1 cellular context compared by ENCODE assay signal in the genomic region with DNA sequence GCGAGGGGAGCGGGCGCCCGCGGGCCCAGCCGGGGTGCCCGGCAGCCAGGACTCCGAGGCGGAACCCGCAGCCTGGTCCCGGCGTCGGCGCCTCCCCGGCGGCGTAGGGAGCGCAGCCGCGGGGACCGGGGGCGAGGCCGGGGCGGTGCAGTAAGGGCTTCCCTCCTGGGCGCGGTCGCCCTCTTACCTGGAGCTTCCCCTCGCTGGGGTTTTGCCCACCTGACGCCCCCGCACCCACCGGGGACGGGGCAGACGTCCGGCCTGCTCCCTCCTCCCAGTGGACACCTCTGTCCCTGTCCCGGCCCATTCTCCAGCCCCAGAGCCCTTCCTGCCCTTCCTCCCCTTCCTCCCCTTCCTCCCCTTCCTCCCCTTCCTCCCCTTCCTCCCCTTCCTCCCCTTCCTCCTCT.
TF ChIP-seq lines count a peak whose summit lies in the region.

No MANE protein-coding gene starts in this region.

TF ChIP-seq in HEK293, 187 proteins besides CTCF, POLR2A, EP300 and RAD21 (continued from another document and continues in another):
- TF ChIP-seq, protein P1, sequence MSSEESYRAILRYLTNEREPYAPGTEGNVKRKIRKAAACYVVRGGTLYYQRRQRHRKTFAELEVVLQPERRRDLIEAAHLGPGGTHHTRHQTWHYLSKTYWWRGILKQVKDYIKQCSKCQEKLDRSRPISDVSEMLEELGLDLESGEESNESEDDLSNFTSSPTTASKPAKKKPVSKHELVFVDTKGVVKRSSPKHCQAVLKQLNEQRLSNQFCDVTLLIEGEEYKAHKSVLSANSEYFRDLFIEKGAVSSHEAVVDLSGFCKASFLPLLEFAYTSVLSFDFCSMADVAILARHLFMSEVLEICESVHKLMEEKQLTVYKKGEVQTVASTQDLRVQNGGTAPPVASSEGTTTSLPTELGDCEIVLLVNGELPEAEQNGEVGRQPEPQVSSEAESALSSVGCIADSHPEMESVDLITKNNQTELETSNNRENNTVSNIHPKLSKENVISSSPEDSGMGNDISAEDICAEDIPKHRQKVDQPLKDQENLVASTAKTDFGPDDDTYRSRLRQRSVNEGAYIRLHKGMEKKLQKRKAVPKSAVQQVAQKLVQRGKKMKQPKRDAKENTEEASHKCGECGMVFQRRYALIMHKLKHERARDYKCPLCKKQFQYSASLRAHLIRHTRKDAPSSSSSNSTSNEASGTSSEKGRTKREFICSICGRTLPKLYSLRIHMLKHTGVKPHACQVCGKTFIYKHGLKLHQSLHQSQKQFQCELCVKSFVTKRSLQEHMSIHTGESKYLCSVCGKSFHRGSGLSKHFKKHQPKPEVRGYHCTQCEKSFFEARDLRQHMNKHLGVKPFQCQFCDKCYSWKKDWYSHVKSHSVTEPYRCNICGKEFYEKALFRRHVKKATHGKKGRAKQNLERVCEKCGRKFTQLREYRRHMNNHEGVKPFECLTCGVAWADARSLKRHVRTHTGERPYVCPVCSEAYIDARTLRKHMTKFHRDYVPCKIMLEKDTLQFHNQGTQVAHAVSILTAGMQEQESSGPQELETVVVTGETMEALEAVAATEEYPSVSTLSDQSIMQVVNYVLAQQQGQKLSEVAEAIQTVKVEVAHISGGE (tag by site-specific recombination; conservative IDR thresholded peaks at IDR 0.05; ENCODE audit: low read depth) = peak; percentile 74
- TF ChIP-seq ZNF660 (tag by site-specific recombination; IDR thresholded peaks at IDR 0.05) = peak; percentile 10; the same call in 1 of the 2 replicates
- TF ChIP-seq, protein P2, sequence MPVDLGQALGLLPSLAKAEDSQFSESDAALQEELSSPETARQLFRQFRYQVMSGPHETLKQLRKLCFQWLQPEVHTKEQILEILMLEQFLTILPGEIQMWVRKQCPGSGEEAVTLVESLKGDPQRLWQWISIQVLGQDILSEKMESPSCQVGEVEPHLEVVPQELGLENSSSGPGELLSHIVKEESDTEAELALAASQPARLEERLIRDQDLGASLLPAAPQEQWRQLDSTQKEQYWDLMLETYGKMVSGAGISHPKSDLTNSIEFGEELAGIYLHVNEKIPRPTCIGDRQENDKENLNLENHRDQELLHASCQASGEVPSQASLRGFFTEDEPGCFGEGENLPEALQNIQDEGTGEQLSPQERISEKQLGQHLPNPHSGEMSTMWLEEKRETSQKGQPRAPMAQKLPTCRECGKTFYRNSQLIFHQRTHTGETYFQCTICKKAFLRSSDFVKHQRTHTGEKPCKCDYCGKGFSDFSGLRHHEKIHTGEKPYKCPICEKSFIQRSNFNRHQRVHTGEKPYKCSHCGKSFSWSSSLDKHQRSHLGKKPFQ (tag by site-specific recombination; IDR thresholded peaks at IDR 0.05) = no peak
- TF ChIP-seq BCL11B (tag by site-specific recombination; IDR thresholded peaks at IDR 0.05; ENCODE audit: low read depth) = peak; percentile 86
- TF ChIP-seq ZFP3 (tag by site-specific recombination; IDR thresholded peaks at IDR 0.05; ENCODE audit: low read depth) = no peak
- TF ChIP-seq, protein P3, sequence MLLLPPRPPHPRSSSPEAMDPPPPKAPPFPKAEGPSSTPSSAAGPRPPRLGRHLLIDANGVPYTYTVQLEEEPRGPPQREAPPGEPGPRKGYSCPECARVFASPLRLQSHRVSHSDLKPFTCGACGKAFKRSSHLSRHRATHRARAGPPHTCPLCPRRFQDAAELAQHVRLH (tag by site-specific recombination; IDR thresholded peaks at IDR 0.05) = 0 out of 2 replicates have a peak, but pooled peaks have one; percentile 28
- TF ChIP-seq ZNF544 (tag by site-specific recombination; IDR thresholded peaks at IDR 0.05) = no peak
- peak; percentile 18; the same call in 1 of the 2 replicates for TF ChIP-seq ZIC2 (tag by site-specific recombination; IDR thresholded peaks at IDR 0.05)
- peak; percentile 96 for TF ChIP-seq KLF8 (tag by site-specific recombination; IDR thresholded peaks at IDR 0.05)
- peak; percentile 55; the same call in 1 of the 2 replicates for TF ChIP-seq ZBTB7A (tag by site-specific recombination; IDR thresholded peaks at IDR 0.05; ENCODE audit: low read depth)
- TF ChIP-seq, protein P4, sequence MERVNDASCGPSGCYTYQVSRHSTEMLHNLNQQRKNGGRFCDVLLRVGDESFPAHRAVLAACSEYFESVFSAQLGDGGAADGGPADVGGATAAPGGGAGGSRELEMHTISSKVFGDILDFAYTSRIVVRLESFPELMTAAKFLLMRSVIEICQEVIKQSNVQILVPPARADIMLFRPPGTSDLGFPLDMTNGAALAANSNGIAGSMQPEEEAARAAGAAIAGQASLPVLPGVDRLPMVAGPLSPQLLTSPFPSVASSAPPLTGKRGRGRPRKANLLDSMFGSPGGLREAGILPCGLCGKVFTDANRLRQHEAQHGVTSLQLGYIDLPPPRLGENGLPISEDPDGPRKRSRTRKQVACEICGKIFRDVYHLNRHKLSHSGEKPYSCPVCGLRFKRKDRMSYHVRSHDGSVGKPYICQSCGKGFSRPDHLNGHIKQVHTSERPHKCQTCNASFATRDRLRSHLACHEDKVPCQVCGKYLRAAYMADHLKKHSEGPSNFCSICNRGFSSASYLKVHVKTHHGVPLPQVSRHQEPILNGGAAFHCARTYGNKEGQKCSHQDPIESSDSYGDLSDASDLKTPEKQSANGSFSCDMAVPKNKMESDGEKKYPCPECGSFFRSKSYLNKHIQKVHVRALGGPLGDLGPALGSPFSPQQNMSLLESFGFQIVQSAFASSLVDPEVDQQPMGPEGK (tag by site-specific recombination; IDR thresholded peaks at IDR 0.05) = peak; percentile 97
- peak; percentile 49; the same call in 1 of the 2 replicates for TF ChIP-seq ZNF24 (tag by site-specific recombination; IDR thresholded peaks at IDR 0.05)
- TF ChIP-seq, protein P5, sequence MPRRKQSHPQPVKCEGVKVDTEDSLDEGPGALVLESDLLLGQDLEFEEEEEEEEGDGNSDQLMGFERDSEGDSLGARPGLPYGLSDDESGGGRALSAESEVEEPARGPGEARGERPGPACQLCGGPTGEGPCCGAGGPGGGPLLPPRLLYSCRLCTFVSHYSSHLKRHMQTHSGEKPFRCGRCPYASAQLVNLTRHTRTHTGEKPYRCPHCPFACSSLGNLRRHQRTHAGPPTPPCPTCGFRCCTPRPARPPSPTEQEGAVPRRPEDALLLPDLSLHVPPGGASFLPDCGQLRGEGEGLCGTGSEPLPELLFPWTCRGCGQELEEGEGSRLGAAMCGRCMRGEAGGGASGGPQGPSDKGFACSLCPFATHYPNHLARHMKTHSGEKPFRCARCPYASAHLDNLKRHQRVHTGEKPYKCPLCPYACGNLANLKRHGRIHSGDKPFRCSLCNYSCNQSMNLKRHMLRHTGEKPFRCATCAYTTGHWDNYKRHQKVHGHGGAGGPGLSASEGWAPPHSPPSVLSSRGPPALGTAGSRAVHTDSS (tag by site-specific recombination; IDR thresholded peaks at IDR 0.05) = peak; percentile 98
- TF ChIP-seq ZFP37 (tag by site-specific recombination; IDR thresholded peaks at IDR 0.05) = 0 out of 2 replicates have a peak, but pooled peaks have one; percentile 8
- peak; percentile 40; the same call in 1 of the 2 replicates for TF ChIP-seq ZSCAN16 (tag by site-specific recombination; IDR thresholded peaks at IDR 0.05)
- TF ChIP-seq ZNF677 (tag by site-specific recombination; IDR thresholded peaks at IDR 0.05) = 0 out of 2 replicates have a peak, but pooled peaks have one; percentile 51
- TF ChIP-seq ZNF202 (tag by site-specific recombination; IDR thresholded peaks at IDR 0.05; ENCODE audit: borderline replicate concordance) = peak; percentile 99
- TF ChIP-seq ZEB2 (tag by site-specific recombination; IDR thresholded peaks at IDR 0.05) = peak; percentile 83
- no peak for TF ChIP-seq ZBTB17 (tag by site-specific recombination; IDR thresholded peaks at IDR 0.05)
- 0 out of 2 replicates have a peak, but pooled peaks have one; percentile 25 for TF ChIP-seq RBAK (tag by site-specific recombination; IDR thresholded peaks at IDR 0.05)
- TF ChIP-seq, protein P6, sequence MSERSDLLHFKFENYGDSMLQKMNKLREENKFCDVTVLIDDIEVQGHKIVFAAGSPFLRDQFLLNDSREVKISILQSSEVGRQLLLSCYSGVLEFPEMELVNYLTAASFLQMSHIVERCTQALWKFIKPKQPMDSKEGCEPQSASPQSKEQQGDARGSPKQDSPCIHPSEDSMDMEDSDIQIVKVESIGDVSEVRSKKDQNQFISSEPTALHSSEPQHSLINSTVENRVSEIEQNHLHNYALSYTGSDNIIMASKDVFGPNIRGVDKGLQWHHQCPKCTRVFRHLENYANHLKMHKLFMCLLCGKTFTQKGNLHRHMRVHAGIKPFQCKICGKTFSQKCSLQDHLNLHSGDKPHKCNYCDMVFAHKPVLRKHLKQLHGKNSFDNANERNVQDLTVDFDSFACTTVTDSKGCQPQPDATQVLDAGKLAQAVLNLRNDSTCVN (tag by site-specific recombination; optimal IDR thresholded peaks at IDR 0.05) = peak; percentile 87
- TF ChIP-seq, protein P7, sequence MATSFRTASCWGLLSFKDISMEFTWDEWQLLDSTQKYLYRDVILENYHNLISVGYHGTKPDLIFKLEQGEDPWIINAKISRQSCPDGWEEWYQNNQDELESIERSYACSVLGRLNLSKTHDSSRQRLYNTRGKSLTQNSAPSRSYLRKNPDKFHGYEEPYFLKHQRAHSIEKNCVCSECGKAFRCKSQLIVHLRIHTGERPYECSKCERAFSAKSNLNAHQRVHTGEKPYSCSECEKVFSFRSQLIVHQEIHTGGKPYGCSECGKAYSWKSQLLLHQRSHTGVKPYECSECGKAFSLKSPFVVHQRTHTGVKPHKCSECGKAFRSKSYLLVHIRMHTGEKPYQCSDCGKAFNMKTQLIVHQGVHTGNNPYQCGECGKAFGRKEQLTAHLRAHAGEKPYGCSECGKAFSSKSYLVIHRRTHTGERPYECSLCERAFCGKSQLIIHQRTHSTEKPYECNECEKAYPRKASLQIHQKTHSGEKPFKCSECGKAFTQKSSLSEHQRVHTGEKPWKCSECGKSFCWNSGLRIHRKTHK (tag by site-specific recombination; IDR thresholded peaks at IDR 0.05) = no peak
- TF ChIP-seq, protein P8, sequence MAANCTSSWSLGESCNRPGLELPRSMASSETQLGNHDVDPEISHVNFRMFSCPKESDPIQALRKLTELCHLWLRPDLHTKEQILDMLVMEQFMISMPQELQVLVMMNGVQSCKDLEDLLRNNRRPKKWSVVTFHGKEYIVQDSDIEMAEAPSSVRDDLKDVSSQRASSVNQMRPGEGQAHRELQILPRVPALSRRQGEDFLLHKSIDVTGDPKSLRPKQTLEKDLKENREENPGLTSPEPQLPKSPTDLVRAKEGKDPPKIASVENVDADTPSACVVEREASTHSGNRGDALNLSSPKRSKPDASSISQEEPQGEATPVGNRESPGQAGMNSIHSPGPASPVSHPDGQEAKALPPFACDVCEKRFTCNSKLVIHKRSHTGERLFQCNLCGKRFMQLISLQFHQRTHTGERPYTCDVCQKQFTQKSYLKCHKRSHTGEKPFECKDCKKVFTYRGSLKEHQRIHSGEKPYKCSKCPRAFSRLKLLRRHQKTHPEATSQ (tag by site-specific recombination; IDR thresholded peaks at IDR 0.05) = peak; percentile 76; the same call in 1 of the 2 replicates
- TF ChIP-seq ZNF843 (tag by site-specific recombination; IDR thresholded peaks at IDR 0.05) = peak; percentile 51; the same call in 1 of the 2 replicates
- TF ChIP-seq ZNF621 (tag by site-specific recombination; IDR thresholded peaks at IDR 0.05) = no peak
- TF ChIP-seq SP3 (tag by site-specific recombination; IDR thresholded peaks at IDR 0.05) = peak; percentile 97
- TF ChIP-seq OSR2 (tag by site-specific recombination; IDR thresholded peaks at IDR 0.05) = peak; percentile 52; the same call in 1 of the 2 replicates
- peak; percentile 76; the same call in 1 of the 2 replicates for TF ChIP-seq ZXDB (tag by site-specific recombination; IDR thresholded peaks at IDR 0.05)
- peak; percentile 83 for TF ChIP-seq KLF16 (tag by site-specific recombination; IDR thresholded peaks at IDR 0.05)
- 0 out of 2 replicates have a peak, but pooled peaks have one; percentile 18 for TF ChIP-seq ZNF792 (tag by site-specific recombination; IDR thresholded peaks at IDR 0.05)
- TF ChIP-seq ZNF596 (tag by site-specific recombination; IDR thresholded peaks at IDR 0.05) = peak; percentile 52; the same call in 1 of the 2 replicates
- peak; percentile 73; the same call in 1 of the 2 replicates for TF ChIP-seq SP7 (tag by site-specific recombination; IDR thresholded peaks at IDR 0.05)
- TF ChIP-seq KLF1 (tag by site-specific recombination; IDR thresholded peaks at IDR 0.05) = peak; percentile 94
- TF ChIP-seq ZNF404 (tag by site-specific recombination; IDR thresholded peaks at IDR 0.05) = no peak
- peak; percentile 34 for TF ChIP-seq ZNF146 (tag by site-specific recombination; IDR thresholded peaks at IDR 0.05)
- peak; percentile 66 for TF ChIP-seq ZNF335 (tag by site-specific recombination; conservative IDR thresholded peaks at IDR 0.05)
- peak; percentile 65 for TF ChIP-seq ZNF121 (tag by site-specific recombination; IDR thresholded peaks at IDR 0.05)
- TF ChIP-seq WT1 (tag by site-specific recombination; IDR thresholded peaks at IDR 0.05) = peak; percentile 100
- TF ChIP-seq MEIS1 (CRISPR knock-in tag; IDR thresholded peaks at IDR 0.05; ENCODE audit: borderline replicate concordance) = no peak
- TF ChIP-seq ZNF423 (tag by site-specific recombination; IDR thresholded peaks at IDR 0.05) = 0 out of 2 replicates have a peak, but pooled peaks have one; percentile 10
- no peak for TF ChIP-seq ZNF610 (tag by site-specific recombination; IDR thresholded peaks at IDR 0.05; ENCODE audit: borderline replicate concordance)
- peak; percentile 70 for TF ChIP-seq ZNF501 (tag by site-specific recombination; IDR thresholded peaks at IDR 0.05)
- TF ChIP-seq, protein P9, sequence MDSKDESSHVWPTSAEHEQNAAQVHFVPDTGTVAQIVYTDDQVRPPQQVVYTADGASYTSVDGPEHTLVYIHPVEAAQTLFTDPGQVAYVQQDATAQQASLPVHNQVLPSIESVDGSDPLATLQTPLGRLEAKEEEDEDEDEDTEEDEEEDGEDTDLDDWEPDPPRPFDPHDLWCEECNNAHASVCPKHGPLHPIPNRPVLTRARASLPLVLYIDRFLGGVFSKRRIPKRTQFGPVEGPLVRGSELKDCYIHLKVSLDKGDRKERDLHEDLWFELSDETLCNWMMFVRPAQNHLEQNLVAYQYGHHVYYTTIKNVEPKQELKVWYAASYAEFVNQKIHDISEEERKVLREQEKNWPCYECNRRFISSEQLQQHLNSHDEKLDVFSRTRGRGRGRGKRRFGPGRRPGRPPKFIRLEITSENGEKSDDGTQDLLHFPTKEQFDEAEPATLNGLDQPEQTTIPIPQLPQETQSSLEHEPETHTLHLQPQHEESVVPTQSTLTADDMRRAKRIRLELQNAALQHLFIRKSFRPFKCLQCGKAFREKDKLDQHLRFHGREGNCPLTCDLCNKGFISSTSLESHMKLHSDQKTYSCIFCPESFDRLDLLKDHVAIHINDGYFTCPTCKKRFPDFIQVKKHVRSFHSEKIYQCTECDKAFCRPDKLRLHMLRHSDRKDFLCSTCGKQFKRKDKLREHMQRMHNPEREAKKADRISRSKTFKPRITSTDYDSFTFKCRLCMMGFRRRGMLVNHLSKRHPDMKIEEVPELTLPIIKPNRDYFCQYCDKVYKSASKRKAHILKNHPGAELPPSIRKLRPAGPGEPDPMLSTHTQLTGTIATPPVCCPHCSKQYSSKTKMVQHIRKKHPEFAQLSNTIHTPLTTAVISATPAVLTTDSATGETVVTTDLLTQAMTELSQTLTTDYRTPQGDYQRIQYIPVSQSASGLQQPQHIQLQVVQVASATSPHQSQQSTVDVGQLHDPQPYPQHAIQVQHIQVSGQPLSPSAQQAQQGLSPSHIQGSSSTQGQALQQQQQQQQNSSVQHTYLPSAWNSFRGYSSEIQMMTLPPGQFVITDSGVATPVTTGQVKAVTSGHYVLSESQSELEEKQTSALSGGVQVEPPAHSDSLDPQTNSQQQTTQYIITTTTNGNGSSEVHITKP (tag by site-specific recombination; IDR thresholded peaks at IDR 0.05) = peak; percentile 65; the same call in 1 of the 2 replicates
- TF ChIP-seq ZNF341 (tag by site-specific recombination; IDR thresholded peaks at IDR 0.05; ENCODE audit: low read depth) = peak; percentile 79
- TF ChIP-seq ZNF366 (tag by site-specific recombination; conservative IDR thresholded peaks at IDR 0.05) = peak; percentile 93
- TF ChIP-seq ZNF776 (tag by site-specific recombination; IDR thresholded peaks at IDR 0.05; ENCODE audit: borderline replicate concordance) = no peak
